ENCODE assay signal across 8 cellular contexts in the genomic region with DNA sequence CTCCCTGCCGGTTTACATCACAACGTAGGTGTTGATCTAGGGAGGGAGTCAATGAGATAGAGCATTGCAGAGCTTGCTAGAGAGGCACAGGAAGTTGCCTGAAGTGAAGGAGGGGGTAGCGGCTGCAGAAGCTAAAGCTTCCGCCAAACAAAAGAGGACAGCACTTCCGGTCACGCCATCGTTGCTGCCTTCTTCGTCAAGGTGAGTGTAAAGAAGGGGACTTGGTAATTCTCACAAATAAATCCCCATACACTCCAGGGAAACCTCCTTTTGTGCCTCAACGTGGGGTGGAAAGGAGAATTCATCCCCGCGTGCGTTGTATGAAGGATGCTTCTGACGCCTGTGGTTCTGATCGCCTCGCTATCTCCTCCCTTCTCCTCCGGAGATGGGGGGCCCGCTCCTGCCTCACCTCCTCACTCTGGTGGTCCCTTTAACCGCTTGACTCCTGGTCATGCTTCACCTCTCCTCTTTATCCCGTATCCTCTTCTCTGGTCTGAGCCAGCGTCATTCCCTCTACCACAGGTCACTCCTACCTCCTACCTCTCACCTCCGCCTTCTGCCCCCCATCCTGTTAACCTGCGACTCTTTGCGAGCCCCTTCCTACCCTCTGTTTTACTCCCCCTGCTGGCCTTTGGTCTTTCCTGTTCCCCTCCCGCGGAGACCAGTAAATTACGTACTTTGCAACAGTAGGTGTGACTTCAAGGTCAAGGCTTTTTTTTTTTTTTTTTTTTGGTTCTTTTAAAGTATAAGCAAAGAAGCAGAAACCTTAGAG. TPM values are rescaled to one million over a fixed set of nuclear protein-coding genes. Genes with fewer than 3 reads are reported as not detected.
DNase-seq lines count a peak whose midpoint lies in the region; ATAC-seq lines count a peak whose summit lies in the region.

No MANE protein-coding gene starts in this region.

- H3K4me3 ChIP-seq in SK-N-MC (peak overlapping the region; percentile 83), right cardiac atrium (ENCODE audit: low read length) (peak overlapping the region; percentile 94)

- no peaks in the 10 kb centered on the region for H3K27me3 ChIP-seq in right cardiac atrium (ENCODE audit: control insufficient read depth, insufficient read depth)

- H3K4me1 Mint-ChIP-seq in activated naive CD8-positive, alpha-beta T cell treated with anti-CD3 and anti-CD28 coated beads, Interleukin-2, amount 50 U/mL, for 24 hours, result peaks cover 23% of the 10 kb centered on the region

- ATAC-seq in GM21528 (IDR thresholded peaks at IDR 0.05; ENCODE audit: low FRiP score, unreplicated experiment) (peak; percentile 94), right cardiac atrium (peak; percentile 86 to 91)
- peak; percentile 92 for ATAC-seq in activated naive CD8-positive, alpha-beta T cell treated with anti-CD3 and anti-CD28 coated beads, Interleukin-2, amount 50 U/mL, for 24 hours

- H3K27me3 Mint-ChIP-seq in activated naive CD8-positive, alpha-beta T cell treated with anti-CD3 and anti-CD28 coated beads, Interleukin-2, amount 50 U/mL, for 24 hours, result no peaks in the 10 kb centered on the region

- H3K9me3 ChIP-seq in SK-N-MC (ENCODE audit: low read depth, low read length), result no peaks in the 10 kb centered on the region
- H3K9me3 ChIP-seq in right cardiac atrium (ENCODE audit: control insufficient read depth, low read length), result no peaks in the 10 kb centered on the region

- H3K27ac ChIP-seq in SK-N-MC (peak overlapping the region; percentile 44; the same call in 1 of the 2 replicates), right cardiac atrium (ENCODE audit: low read length) (peak overlapping the region; percentile 93)

- WGBS in right cardiac atrium, result under 1% methylated on average over 26 of the region's 26 CpGs

- peak overlapping the region; percentile 99 for H3K4me3 Mint-ChIP-seq in activated naive CD8-positive, alpha-beta T cell treated with anti-CD3 and anti-CD28 coated beads, Interleukin-2, amount 50 U/mL, for 24 hours

- H3K36me3 ChIP-seq in SK-N-MC (ENCODE audit: insufficient read depth, low read length), result peaks cover 11% of the 10 kb centered on the region

- DNase-seq in DMS53 treated with DMSO at 0.1 percent for 48 hours (lab: John Stamatoyannopoulos, UW; ENCODE audit: unreplicated experiment), result peak; percentile 59
- DNase-seq in KG1 (lab: John Stamatoyannopoulos, UW), result peak; percentile 1
- no peak for DNase-seq in SK-N-MC (ENCODE audit: low read depth, low spot score)
- peak; percentile 42 for DNase-seq in activated naive CD8-positive, alpha-beta T cell treated with anti-CD3 and anti-CD28 coated beads, Interleukin-2, amount 50 U/mL, for 24 hours
- peak; percentile 43 to 61 (median 54) for DNase-seq in right cardiac atrium
- DNase-seq in putamen (ENCODE audit: low spot score), result peak; percentile 64
- no peak for DNase-seq in NCI-H1694 treated with DMSO at 0.1 percent for 48 hours (lab: John Stamatoyannopoulos, UW)

- no peaks in the 10 kb centered on the region for H3K9me3 Mint-ChIP-seq in activated naive CD8-positive, alpha-beta T cell treated with anti-CD3 and anti-CD28 coated beads, Interleukin-2, amount 50 U/mL, for 24 hours

- H3K9ac ChIP-seq in SK-N-MC (ENCODE audit: insufficient read length), result peak overlapping the region; percentile 64

- intact Hi-C loops in right cardiac atrium (cut with DNase I), result no loop called here

- peak overlapping the region; percentile 96 for H3K27ac Mint-ChIP-seq in activated naive CD8-positive, alpha-beta T cell treated with anti-CD3 and anti-CD28 coated beads, Interleukin-2, amount 50 U/mL, for 24 hours

- no peaks in the 10 kb centered on the region for H3K4me1 ChIP-seq in right cardiac atrium (ENCODE audit: control insufficient read depth, insufficient read depth, low read length)

- peaks cover 7% of the 10 kb centered on the region for H3K36me3 Mint-ChIP-seq in activated naive CD8-positive, alpha-beta T cell treated with anti-CD3 and anti-CD28 coated beads, Interleukin-2, amount 50 U/mL, for 24 hours (ENCODE audit: low read depth)

RNA-seq across cellular contexts. Expression of gene GSPT2, which starts 59.9 kb away (rescaled TPM):
- total RNA-seq in right cardiac atrium, result 10 to 100 TPM in 2 of 4 donors, 1 to 10 TPM in 2; 9.5 to 11.2 (median 10.0) TPM
- polyA plus RNA-seq in right cardiac atrium, result 6.5 TPM

Comparison
In these comparisons a context has a peak if more than half of its experiments do, and no peak if none do; other contexts are left out.
1. DNase-seq: peak in DMS53 treated with DMSO at 0.1 percent for 48 hours (single experiment), KG1 (single experiment), activated naive CD8-positive, alpha-beta T cell treated with anti-CD3 and anti-CD28 coated beads, Interleukin-2, amount 50 U/mL, for 24 hours (single experiment), right cardiac atrium (3 of 3) and putamen (single experiment); none in SK-N-MC (single experiment) and NCI-H1694 treated with DMSO at 0.1 percent for 48 hours (single experiment).
2. Peak in every context shown above with its lines, with median percentiles within 50 percentile points of each other: ATAC-seq.